ENCODE assay signal across 1 cellular context in the genomic region with DNA sequence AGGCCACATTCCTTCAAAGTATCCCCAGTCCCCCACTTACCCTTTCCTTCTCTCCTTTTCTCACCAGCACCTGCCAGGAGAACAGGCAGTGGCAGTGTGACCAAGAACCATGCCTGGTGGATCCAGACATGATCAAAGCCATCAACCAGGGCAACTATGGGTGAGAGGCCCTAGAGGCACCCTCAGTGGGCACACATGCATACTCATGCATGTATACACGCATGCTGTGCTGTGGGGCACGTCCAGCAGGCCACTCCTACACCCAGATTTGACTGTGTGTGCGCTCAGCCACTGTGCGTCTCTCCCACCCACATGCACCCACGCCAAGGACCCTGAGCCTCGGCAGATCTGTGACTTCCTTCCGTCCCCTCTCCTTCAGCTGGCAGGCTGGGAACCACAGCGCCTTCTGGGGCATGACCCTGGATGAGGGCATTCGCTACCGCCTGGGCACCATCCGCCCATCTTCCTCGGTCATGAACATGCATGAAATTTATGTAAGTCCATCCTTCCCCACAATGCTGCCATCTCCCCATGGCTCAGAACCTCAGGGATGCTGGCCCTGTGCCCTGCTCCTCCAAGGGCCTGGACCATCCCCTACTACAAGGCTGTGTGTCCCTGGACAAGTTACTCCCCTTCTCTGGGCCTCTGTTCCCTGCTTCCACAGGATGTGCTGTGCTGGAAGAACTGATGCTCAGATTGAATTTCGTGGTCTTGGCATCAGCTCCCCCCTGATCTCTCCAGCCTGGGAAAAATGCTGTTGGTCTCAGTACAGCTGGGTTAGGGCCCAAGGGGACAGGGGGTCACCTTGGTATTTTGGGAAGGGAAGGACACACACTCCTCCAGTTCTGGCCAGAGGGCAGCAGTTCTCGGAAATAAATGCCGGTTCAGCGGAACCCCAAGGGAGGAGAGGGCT.
TF ChIP-seq lines count a peak whose summit lies in the region.

No MANE protein-coding gene starts in this region.

TF ChIP-seq in HCT116, 20 proteins besides CTCF, POLR2A, EP300 and RAD21 (continued from another document):
- TF ChIP-seq SP1 (IDR thresholded peaks at IDR 0.05; ENCODE audit: low read depth) (no peak), TCF7L2 (IDR thresholded peaks at IDR 0.05; ENCODE audit: borderline replicate concordance, extremely low read depth, insufficient read depth, insufficient read length) (no peak), ZFX (IDR thresholded peaks at IDR 0.05) (no peak), JUND (IDR thresholded peaks at IDR 0.05) (no peak), SIN3A (IDR thresholded peaks at IDR 0.05; ENCODE audit: low read depth) (no peak), CBX3 (IDR thresholded peaks at IDR 0.05; ENCODE audit: low read depth) (no peak), CEBPB (IDR thresholded peaks at IDR 0.05; ENCODE audit: low read depth) (no peak), SRF (IDR thresholded peaks at IDR 0.05; ENCODE audit: low read depth) (no peak), ELF1 (IDR thresholded peaks at IDR 0.05; ENCODE audit: borderline replicate concordance, low read depth) (no peak), EZH2 (IDR thresholded peaks at IDR 0.05) (no peak)
- TF ChIP-seq, protein P1, sequence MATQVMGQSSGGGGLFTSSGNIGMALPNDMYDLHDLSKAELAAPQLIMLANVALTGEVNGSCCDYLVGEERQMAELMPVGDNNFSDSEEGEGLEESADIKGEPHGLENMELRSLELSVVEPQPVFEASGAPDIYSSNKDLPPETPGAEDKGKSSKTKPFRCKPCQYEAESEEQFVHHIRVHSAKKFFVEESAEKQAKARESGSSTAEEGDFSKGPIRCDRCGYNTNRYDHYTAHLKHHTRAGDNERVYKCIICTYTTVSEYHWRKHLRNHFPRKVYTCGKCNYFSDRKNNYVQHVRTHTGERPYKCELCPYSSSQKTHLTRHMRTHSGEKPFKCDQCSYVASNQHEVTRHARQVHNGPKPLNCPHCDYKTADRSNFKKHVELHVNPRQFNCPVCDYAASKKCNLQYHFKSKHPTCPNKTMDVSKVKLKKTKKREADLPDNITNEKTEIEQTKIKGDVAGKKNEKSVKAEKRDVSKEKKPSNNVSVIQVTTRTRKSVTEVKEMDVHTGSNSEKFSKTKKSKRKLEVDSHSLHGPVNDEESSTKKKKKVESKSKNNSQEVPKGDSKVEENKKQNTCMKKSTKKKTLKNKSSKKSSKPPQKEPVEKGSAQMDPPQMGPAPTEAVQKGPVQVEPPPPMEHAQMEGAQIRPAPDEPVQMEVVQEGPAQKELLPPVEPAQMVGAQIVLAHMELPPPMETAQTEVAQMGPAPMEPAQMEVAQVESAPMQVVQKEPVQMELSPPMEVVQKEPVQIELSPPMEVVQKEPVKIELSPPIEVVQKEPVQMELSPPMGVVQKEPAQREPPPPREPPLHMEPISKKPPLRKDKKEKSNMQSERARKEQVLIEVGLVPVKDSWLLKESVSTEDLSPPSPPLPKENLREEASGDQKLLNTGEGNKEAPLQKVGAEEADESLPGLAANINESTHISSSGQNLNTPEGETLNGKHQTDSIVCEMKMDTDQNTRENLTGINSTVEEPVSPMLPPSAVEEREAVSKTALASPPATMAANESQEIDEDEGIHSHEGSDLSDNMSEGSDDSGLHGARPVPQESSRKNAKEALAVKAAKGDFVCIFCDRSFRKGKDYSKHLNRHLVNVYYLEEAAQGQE (IDR thresholded peaks at IDR 0.05; ENCODE audit: low read depth): no peak
- TF ChIP-seq, protein P2, sequence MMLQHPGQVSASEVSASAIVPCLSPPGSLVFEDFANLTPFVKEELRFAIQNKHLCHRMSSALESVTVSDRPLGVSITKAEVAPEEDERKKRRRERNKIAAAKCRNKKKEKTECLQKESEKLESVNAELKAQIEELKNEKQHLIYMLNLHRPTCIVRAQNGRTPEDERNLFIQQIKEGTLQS (IDR thresholded peaks at IDR 0.05): no peak
- TF ChIP-seq, protein P3, sequence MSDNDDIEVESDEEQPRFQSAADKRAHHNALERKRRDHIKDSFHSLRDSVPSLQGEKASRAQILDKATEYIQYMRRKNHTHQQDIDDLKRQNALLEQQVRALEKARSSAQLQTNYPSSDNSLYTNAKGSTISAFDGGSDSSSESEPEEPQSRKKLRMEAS (IDR thresholded peaks at IDR 0.05): no peak
- TF ChIP-seq, protein P4, sequence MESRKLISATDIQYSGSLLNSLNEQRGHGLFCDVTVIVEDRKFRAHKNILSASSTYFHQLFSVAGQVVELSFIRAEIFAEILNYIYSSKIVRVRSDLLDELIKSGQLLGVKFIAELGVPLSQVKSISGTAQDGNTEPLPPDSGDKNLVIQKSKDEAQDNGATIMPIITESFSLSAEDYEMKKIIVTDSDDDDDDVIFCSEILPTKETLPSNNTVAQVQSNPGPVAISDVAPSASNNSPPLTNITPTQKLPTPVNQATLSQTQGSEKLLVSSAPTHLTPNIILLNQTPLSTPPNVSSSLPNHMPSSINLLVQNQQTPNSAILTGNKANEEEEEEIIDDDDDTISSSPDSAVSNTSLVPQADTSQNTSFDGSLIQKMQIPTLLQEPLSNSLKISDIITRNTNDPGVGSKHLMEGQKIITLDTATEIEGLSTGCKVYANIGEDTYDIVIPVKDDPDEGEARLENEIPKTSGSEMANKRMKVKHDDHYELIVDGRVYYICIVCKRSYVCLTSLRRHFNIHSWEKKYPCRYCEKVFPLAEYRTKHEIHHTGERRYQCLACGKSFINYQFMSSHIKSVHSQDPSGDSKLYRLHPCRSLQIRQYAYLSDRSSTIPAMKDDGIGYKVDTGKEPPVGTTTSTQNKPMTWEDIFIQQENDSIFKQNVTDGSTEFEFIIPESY (IDR thresholded peaks at IDR 0.05; ENCODE audit: extremely low read depth, insufficient replicate concordance, low read length): no peak
